ENCODE assay signal across 8 cellular contexts in the genomic region with DNA sequence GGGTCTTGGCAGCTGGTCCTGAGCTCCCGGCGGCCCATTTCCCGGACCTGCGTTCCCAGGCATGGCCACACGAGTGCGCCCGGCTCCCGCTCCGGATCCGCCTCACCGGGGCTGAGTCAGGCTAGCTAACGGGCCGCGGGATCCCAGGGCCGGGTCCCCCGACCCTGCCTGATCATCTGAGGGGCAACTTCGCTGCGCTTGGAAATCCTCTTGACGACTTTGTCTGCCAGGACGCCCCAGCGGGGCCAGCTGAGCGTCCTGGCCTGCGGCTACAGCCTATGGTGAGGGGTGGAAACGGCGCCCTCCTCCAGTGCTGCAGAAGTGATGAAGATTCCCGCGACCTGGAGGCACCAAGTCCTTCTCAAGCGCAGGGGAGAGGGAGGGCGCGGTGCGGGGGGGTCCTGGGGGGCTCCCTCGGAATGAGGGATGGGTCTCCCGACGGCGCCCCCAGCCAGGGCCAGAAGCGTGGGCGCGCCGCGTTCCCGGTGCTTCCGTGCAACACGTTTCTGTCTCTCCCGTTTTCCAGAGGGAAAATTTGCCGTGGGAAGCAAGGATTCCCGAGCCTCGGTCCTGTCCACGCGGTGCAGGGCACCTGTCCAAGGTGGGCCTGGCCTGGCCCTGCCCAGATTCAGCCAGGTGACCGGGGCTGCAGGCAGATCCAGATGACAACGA.
DNase-seq lines count a peak whose midpoint lies in the region; ATAC-seq and TF ChIP-seq lines count a peak whose summit lies in the region.

No MANE protein-coding gene starts in this region.

- no peak overlapping the region for H3K27ac Mint-ChIP-seq in activated T-helper 17 cell treated with anti-CD3 and anti-CD28 coated beads, Interleukin-2, amount 50 U/mL, for 72 hours

- no peak overlapping the region for H4K8ac ChIP-seq in neuronal stem cell (ENCODE audit: low read depth, low read length)

- peak overlapping the region; percentile 86 for H3K4me2 ChIP-seq in neuronal stem cell (ENCODE audit: insufficient read depth, low read length, poor library complexity, severe bottlenecking)

- H2BK15ac ChIP-seq in neuronal stem cell (ENCODE audit: low read length) = peak overlapping the region; percentile 31

- WGBS in neuronal stem cell (ENCODE audit: extremely low coverage in 2 of 2, insufficient read length in 2 of 2, insufficient replicate concordance in 1 of 2), 2 donors = no CpG with 5 or more reads among the region's 51 CpGs

- no peak overlapping the region for H2BK120ac ChIP-seq in neuronal stem cell (ENCODE audit: low read depth, low read length)

- no peak overlapping the region for H3K14ac ChIP-seq in neuronal stem cell (ENCODE audit: low read length)

- peak overlapping the region; percentile 34 for H3K23ac ChIP-seq in neuronal stem cell (ENCODE audit: low read depth, low read length, poor library complexity)

- H2AFZ ChIP-seq in neuronal stem cell (ENCODE audit: low read length) = peak overlapping the region; percentile 94

- no peaks in the 10 kb centered on the region for H3K9me3 ChIP-seq in neuronal stem cell (replicated peaks in 1 of 2; ENCODE audit: control insufficient read depth in 2 of 2, insufficient read depth in 1 of 2, low read depth in 1 of 2, low read length in 2 of 2)

- H3K79me1 ChIP-seq in neuronal stem cell (ENCODE audit: low read depth, low read length) = no peaks in the 10 kb centered on the region

- peak overlapping the region; percentile 52 for H3K4me3 ChIP-seq in fibroblast of villous mesenchyme (ENCODE audit: low read depth, low read length)
- peak overlapping the region in 1 of 2 donors; percentile 71 for H3K4me3 ChIP-seq in neuronal stem cell (ENCODE audit: low read length in 2 of 2)

- DNase-seq in A172 (ENCODE audit: low spot score) (peak; percentile 39), NOMO-1 treated with DMSO at 0.1 percent for 48 hours (lab: John Stamatoyannopoulos, UW; ENCODE audit: unreplicated experiment) (peak; percentile 29), fibroblast of villous mesenchyme (ENCODE audit: low read depth) (peak; percentile 45), neuronal stem cell (ENCODE audit: low spot score) (peak; percentile 67), substantia nigra (lab: John Stamatoyannopoulos, UW) (peak in 32 of 49 donors; percentile 2 to 60 (median 30))

- H3K27ac ChIP-seq in neuronal stem cell (replicated peaks; ENCODE audit: low read length) (no peak overlapping the region), substantia nigra (ENCODE audit: low read depth, low read length, poor library complexity, severe bottlenecking) (no peak overlapping the region)

- H3K4me1 Mint-ChIP-seq in activated T-helper 17 cell treated with anti-CD3 and anti-CD28 coated beads, Interleukin-2, amount 50 U/mL, for 72 hours = peaks cover 10% of the 10 kb centered on the region

- no peak overlapping the region for H2BK5ac ChIP-seq in neuronal stem cell (ENCODE audit: low read length)

- no peaks in the 10 kb centered on the region for H3K9me3 Mint-ChIP-seq in activated T-helper 17 cell treated with anti-CD3 and anti-CD28 coated beads, Interleukin-2, amount 50 U/mL, for 72 hours

- TF ChIP-seq CTCF in fibroblast of villous mesenchyme (IDR thresholded peaks at IDR 0.05; ENCODE audit: insufficient read depth, low read depth, low read length) = peak; percentile 82

- H3K27me3 ChIP-seq in neuronal stem cell (ENCODE audit: control insufficient read depth in 3 of 3, insufficient read depth in 3 of 3, low read depth in 1 of 3, low read length in 3 of 3) = peaks cover 0 to 30% (median 0%) of the 10 kb centered on the region in 3 experiments

- no peak overlapping the region for H3K4ac ChIP-seq in neuronal stem cell (ENCODE audit: low read length)

- H3K4me3 Mint-ChIP-seq in activated T-helper 17 cell treated with anti-CD3 and anti-CD28 coated beads, Interleukin-2, amount 50 U/mL, for 72 hours = peak overlapping the region; percentile 71

- H3K36me3 Mint-ChIP-seq in activated T-helper 17 cell treated with anti-CD3 and anti-CD28 coated beads, Interleukin-2, amount 50 U/mL, for 72 hours (ENCODE audit: low read depth) = no peaks in the 10 kb centered on the region

- H3K18ac ChIP-seq in neuronal stem cell (ENCODE audit: low read length) = peak overlapping the region; percentile 83

- peaks cover 2 to 7% of the 10 kb centered on the region in 2 donors for H3K4me1 ChIP-seq in neuronal stem cell (ENCODE audit: control insufficient read depth in 2 of 2, insufficient read depth in 1 of 2, low read depth in 1 of 2, low read length in 2 of 2)

- H3K9ac ChIP-seq in neuronal stem cell (ENCODE audit: low read depth, low read length, poor library complexity) = peak overlapping the region; percentile 79

- peaks cover 9% of the 10 kb centered on the region for H3K27me3 Mint-ChIP-seq in activated T-helper 17 cell treated with anti-CD3 and anti-CD28 coated beads, Interleukin-2, amount 50 U/mL, for 72 hours

- peak overlapping the region; percentile 63 for H2BK12ac ChIP-seq in neuronal stem cell (ENCODE audit: low read length)

- ATAC-seq in GM18511 (IDR thresholded peaks at IDR 0.05; ENCODE audit: unreplicated experiment) = peak; percentile 82
- ATAC-seq in HG03025 (IDR thresholded peaks at IDR 0.05; ENCODE audit: low FRiP score, unreplicated experiment) = peak; percentile 84
- peak; percentile 83 for ATAC-seq in activated T-helper 17 cell treated with anti-CD3 and anti-CD28 coated beads, Interleukin-2, amount 50 U/mL, for 72 hours (replicated peaks)

- no peaks in the 10 kb centered on the region for H3K36me3 ChIP-seq in neuronal stem cell (replicated peaks in 1 of 2; ENCODE audit: control insufficient read depth in 2 of 2, insufficient read depth in 2 of 2, low read length in 2 of 2)

- H4K91ac ChIP-seq in neuronal stem cell (ENCODE audit: low read depth, low read length, poor library complexity) = no peak overlapping the region

- H2AK5ac ChIP-seq in neuronal stem cell (ENCODE audit: low read depth, low read length) = no peak overlapping the region
